Comparison of ENCODE assay signal across 8 cellular contexts in the genomic region with DNA sequence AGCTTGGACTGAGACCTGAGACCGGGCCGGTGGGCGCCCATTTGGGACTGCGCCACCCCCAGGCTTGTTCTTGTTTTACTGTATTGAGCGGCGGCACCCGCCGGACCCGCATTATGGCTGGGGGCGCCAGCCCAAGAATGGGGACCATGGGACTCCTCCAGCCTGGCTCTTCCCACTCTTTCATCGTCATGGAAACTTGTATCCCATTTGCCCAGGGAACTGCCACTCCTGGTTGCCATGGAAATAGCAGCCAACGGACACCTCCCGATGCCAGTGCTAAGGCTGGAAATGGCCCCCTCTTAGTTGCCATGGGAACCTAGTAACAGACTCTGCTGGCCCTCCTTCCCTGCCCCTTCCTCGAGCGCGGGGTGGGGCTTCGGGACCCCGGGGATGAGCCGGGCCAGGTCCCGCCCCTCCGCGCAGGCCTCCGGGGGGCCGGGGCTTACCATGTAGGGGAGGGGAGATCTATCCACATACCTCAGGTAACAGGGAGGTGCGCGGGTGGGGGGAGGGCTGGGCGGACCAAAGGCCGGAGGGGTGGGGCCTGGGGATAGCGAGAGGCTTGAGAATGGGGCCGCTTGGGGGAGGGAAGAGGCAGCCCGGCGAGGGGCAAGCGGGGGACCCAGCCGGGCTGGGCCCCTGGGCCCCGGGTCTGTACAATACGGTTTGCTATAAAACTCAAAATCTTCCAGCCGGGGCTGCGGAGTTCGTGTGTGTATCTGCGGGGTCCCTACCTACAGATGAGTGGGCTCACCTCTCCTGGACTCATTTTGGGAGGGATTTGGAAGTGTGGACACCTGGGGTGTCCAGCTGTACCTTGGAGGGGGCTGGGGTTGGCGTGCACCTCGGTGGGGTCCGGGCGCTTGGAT. TPM values are rescaled to one million over a fixed set of nuclear protein-coding genes. Genes with fewer than 3 reads are reported as not detected.
A peak's percentile ranks its signal among the peaks of the same experiment; 100 is the strongest.
DNase-seq lines count a peak whose midpoint lies in the region; ATAC-seq lines count a peak whose summit lies in the region.

No MANE protein-coding gene starts in this region.

- DNase-seq in NCI-H146 (lab: John Stamatoyannopoulos, UW), result peak; percentile 23
- DNase-seq in NCI-H146 treated with DMSO at 0.1 percent for 48 hours (lab: John Stamatoyannopoulos, UW; ENCODE audit: unreplicated experiment), result no peak
- DNase-seq in OCI-M1 (lab: John Stamatoyannopoulos, UW), result peak; percentile 50
- DNase-seq in cerebellum (ENCODE audit: low spot score), result peak; percentile 98
- DNase-seq in inferior parietal cortex (ENCODE audit: extremely low spot score), result peak; percentile 97
- peak; percentile 93 for DNase-seq in skeletal muscle cell (ENCODE audit: low read depth)

- ATAC-seq in HG02852 (IDR thresholded peaks at IDR 0.05; ENCODE audit: unreplicated experiment) (peak; percentile 29), GM21786 (IDR thresholded peaks at IDR 0.05; ENCODE audit: unreplicated experiment) (no peak)

- H3K4me3 ChIP-seq in skeletal muscle cell (ENCODE audit: low read depth, low read length), result peak overlapping the region; percentile 80

RNA-seq across cellular contexts. Expression of a gene that starts 0.5 kb away (rescaled TPM):
- 5.4 TPM for total RNA-seq in cerebellum

RNA-seq across cellular contexts. Expression of a gene that starts 9.2 kb away (rescaled TPM):
- total RNA-seq in cerebellum, result 3.3 TPM

RNA-seq across cellular contexts. Expression of a gene that starts 24.9 kb away (rescaled TPM):
- total RNA-seq in cerebellum, result 32.3 TPM

RNA-seq across cellular contexts. Expression of a gene that starts 36.7 kb away (rescaled TPM):
- total RNA-seq in cerebellum, result 1.8 TPM

RNA-seq across cellular contexts. Expression of a gene that starts 51.9 kb away (rescaled TPM):
- total RNA-seq in cerebellum, result 0.36 TPM
